In the genomic region with DNA sequence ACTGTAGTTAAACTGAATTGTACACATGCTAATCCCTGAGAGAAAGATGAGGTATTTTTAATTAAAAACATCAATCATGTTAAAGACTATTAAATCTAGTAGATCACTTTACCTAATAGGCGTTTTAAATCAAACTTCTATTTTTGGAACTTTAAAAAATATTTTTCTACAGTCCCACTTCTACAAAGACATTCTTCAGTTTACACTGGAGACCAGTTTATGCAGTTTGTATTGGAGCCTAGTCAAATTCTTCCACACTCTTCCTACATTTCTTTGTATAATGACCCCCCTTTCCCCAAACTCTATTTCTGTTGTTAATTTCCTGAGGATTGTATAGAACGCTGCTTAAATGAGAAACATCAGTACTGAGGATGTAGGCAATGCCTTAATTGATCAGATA, we compare ENCODE assay signal across 19 cellular contexts.
A peak's percentile ranks its signal among the peaks of the same experiment; 100 is the strongest.
DNase-seq lines count a peak whose midpoint lies in the region; ATAC-seq, FAIRE-seq and TF ChIP-seq lines count a peak whose summit lies in the region.
"Had no signal": no experiment of that assay in that cellular context is flagged by ENCODE, and none has a peak within 500 bp of the region (broad histone marks: within the 10 kb centered on the region; RNA-seq: fewer than 3 reads in every experiment).

No MANE protein-coding gene starts in this region.

- H3K9me2 ChIP-seq in Loucy (replicated peaks; ENCODE audit: low read depth, low read length), result no peaks in the 10 kb centered on the region

- DNase-seq in AG10803 (ENCODE audit: low read depth) (peak; percentile 15), esophagus muscularis mucosa (ENCODE audit: extremely low spot score) (no peak), HTR-8/SVneo (ENCODE audit: insufficient read length, low spot score) (no peak), NCI-H446 (lab: John Stamatoyannopoulos, UW) (no peak), left lobe of liver (ENCODE audit: low spot score) (no peak)
- DNase-seq: CD4-positive, alpha-beta memory T cell; Kasumi-1; NCI-H1092 treated with DMSO at 0.1 percent for 48 hours; NCI-H2081; NCI-H2171 treated with DMSO at 0.1 percent for 48 hours; NCI-H446 treated with DMSO at 0.1 percent for 48 hours; NK-92 treated with Interleukin-12 subunit alpha and Interleukin-12 subunit beta, amount 100 ng/mL, for 24 hours had no signal

- H3K4me3 ChIP-seq in AG10803 (ENCODE audit: low read length) (no peak overlapping the region), Loucy (ENCODE audit: low read length, poor library complexity, severe bottlenecking) (no peak overlapping the region), esophagus muscularis mucosa (no peak overlapping the region)
- H3K4me3 ChIP-seq: BLaER1, HAP-1 had no signal

- H3K79me2 ChIP-seq in Loucy (ENCODE audit: insufficient read depth, low read length), result no peaks in the 10 kb centered on the region

- no peaks in the 10 kb centered on the region for H4K20me1 ChIP-seq in Loucy (ENCODE audit: insufficient read depth, low read length, poor library complexity, severe bottlenecking)
- H4K20me1 ChIP-seq: BLaER1 had no signal

- peaks cover 3% of the 10 kb centered on the region for H3K9me3 Mint-ChIP-seq in nephron

- ATAC-seq in HG03280 (IDR thresholded peaks at IDR 0.05; ENCODE audit: unreplicated experiment) (no peak), left lobe of liver (no peak)
- ATAC-seq: Right ventricle myocardium inferior had no signal

- no peaks in the 10 kb centered on the region for H3F3A ChIP-seq in Loucy (ENCODE audit: low read depth)

- no peaks in the 10 kb centered on the region for H3K27me3 Mint-ChIP-seq in nephron (ENCODE audit: low read depth)
- H3K27me3 Mint-ChIP-seq: CD4-positive, alpha-beta memory T cell had no signal

- H3K27ac ChIP-seq in esophagus muscularis mucosa (replicated peaks in 1 of 4), result peak overlapping the region in 3 of 4 donors; percentile 3 to 19 (median 15)
- H3K27ac ChIP-seq: BLaER1 had no signal

- H3K9me3 ChIP-seq in Loucy (ENCODE audit: insufficient read depth, low read depth, low read length) (no peaks in the 10 kb centered on the region), esophagus muscularis mucosa (no peaks in the 10 kb centered on the region)
- H3K9me3 ChIP-seq: HAP-1 had no signal

- H3K4me2 ChIP-seq in Loucy (ENCODE audit: low read depth, low read length, poor library complexity, severe bottlenecking), result no peak overlapping the region

- FAIRE-seq in HTR-8/SVneo (lab: Jason Lieb, UNC), result no peak
- FAIRE-seq: RCC 7860 had no signal

- intact Hi-C loops in esophagus muscularis mucosa (cut with DNase I), result no loop called here

- TF ChIP-seq POLR2A in esophagus muscularis mucosa (IDR thresholded peaks at IDR 0.05; ENCODE audit: low read depth), result no peak

- peaks cover 43% of the 10 kb centered on the region for H3K4me1 Mint-ChIP-seq in nephron
- H3K4me1 Mint-ChIP-seq: CD4-positive, alpha-beta memory T cell had no signal

- peaks cover 4% of the 10 kb centered on the region for H3K36me3 Mint-ChIP-seq in nephron (ENCODE audit: low read depth)
- H3K36me3 Mint-ChIP-seq: CD4-positive, alpha-beta memory T cell had no signal

- no peak overlapping the region for H3K9ac ChIP-seq in Loucy (ENCODE audit: low read depth, low read length, poor library complexity, severe bottlenecking)
- H3K9ac ChIP-seq: BLaER1 had no signal

- H3K4me1 ChIP-seq in Loucy (ENCODE audit: insufficient read depth, low read length, poor library complexity, severe bottlenecking) (no peaks in the 10 kb centered on the region), esophagus muscularis mucosa (peaks cover 7 to 29% (median 16%) of the 10 kb centered on the region in 4 donors)
- H3K4me1 ChIP-seq: HAP-1 had no signal

- no peak for TF ChIP-seq CTCF in AG10803 (conservative IDR thresholded peaks at IDR 0.05; ENCODE audit: low read length)
- TF ChIP-seq CTCF in Loucy (conservative IDR thresholded peaks at IDR 0.05; ENCODE audit: low read length), result no peak
- no peak for TF ChIP-seq CTCF in esophagus muscularis mucosa (IDR thresholded peaks at IDR 0.05)
- TF ChIP-seq CTCF in nephron (IDR thresholded peaks at IDR 0.05; ENCODE audit: unreplicated experiment in 3 of 3), result no peak

- H3K36me3 ChIP-seq in Loucy (ENCODE audit: insufficient read depth, low read length), result no peaks in the 10 kb centered on the region
- no peaks in the 10 kb centered on the region for H3K36me3 ChIP-seq in esophagus muscularis mucosa
- H3K36me3 ChIP-seq: HAP-1 had no signal

- H3K27ac Mint-ChIP-seq in nephron, result peak overlapping the region; percentile 80 to 84 (median 81)
- H3K27ac Mint-ChIP-seq: CD4-positive, alpha-beta memory T cell had no signal

- no peaks in the 10 kb centered on the region for H3K27me3 ChIP-seq in Loucy (ENCODE audit: insufficient read depth, low read length, poor library complexity, severe bottlenecking)
- no peaks in the 10 kb centered on the region for H3K27me3 ChIP-seq in esophagus muscularis mucosa
- H3K27me3 ChIP-seq: BLaER1 had no signal

- no peak overlapping the region for H3K4me3 Mint-ChIP-seq in nephron
- H3K4me3 Mint-ChIP-seq: CD4-positive, alpha-beta memory T cell had no signal

- H2AFZ ChIP-seq in Loucy (ENCODE audit: low read length), result 0 out of 2 replicates have a peak overlapping the region, but pooled peaks have one; percentile 51

- WGBS in esophagus muscularis mucosa, result 34% methylated on average over 2 of the region's 2 CpGs

- TF ChIP-seq EP300 in esophagus muscularis mucosa (IDR thresholded peaks at IDR 0.05), result no peak
